Comparison of ENCODE assay signal across 8 cellular contexts in genomic region chr16:31333686-31334649, GRCh38. TPM values are rescaled to one million over a fixed set of nuclear protein-coding genes. Genes with fewer than 3 reads are reported as not detected.
DNase-seq lines count a peak whose midpoint lies in the region; ATAC-seq and TF ChIP-seq lines count a peak whose summit lies in the region.

No MANE protein-coding gene starts in this region.

- peak; percentile 69 for ATAC-seq in HG03571 (IDR thresholded peaks at IDR 0.05; ENCODE audit: unreplicated experiment)
- ATAC-seq in stimulated activated naive CD8-positive, alpha-beta T cell treated with anti-CD3 and anti-CD28 coated beads, Interleukin-15, Interleukin-2, amounts not matched to agents 100 U/mL and 50 U/mL, for 24 hours = peak; percentile 75

- intact Hi-C loops in activated naive CD4-positive, alpha-beta T cell treated with anti-CD3 and anti-CD28 coated beads for 36 hours (cut with micrococcal nuclease) = no loop called here

- H3K27ac Mint-ChIP-seq in activated naive CD4-positive, alpha-beta T cell treated with anti-CD3 and anti-CD28 coated beads for 36 hours = no peak overlapping the region

- peak; percentile 24 for TF ChIP-seq CTCF in cardiac muscle cell (IDR thresholded peaks at IDR 0.05; ENCODE audit: low read depth, low read length)

- H3K4me1 Mint-ChIP-seq in activated naive CD4-positive, alpha-beta T cell treated with anti-CD3 and anti-CD28 coated beads for 36 hours (ENCODE audit: low read depth) = peaks cover 28% of the 10 kb centered on the region

- H3K27me3 ChIP-seq in cardiac muscle cell = peaks cover 44% of the 10 kb centered on the region

- H3K9me3 Mint-ChIP-seq in activated naive CD4-positive, alpha-beta T cell treated with anti-CD3 and anti-CD28 coated beads for 36 hours = no peaks in the 10 kb centered on the region

- DNase-seq in activated naive CD4-positive, alpha-beta T cell treated with anti-CD3 and anti-CD28 coated beads for 36 hours = peak; percentile 53
- no peak for DNase-seq in activated naive CD4-positive, alpha-beta T cell treated with anti-CD3 and anti-CD28 coated beads, Interleukin-2, amount 50 U/mL, for 16 hours
- DNase-seq in SW480 (ENCODE audit: low spot score) (peak; percentile 70), cardiac muscle cell (ENCODE audit: low read depth in 1 of 2, low spot score in 1 of 2) (peak; percentile 26 to 42), ecto neural progenitor cell (ENCODE audit: low spot score) (no peak), epidermal melanocyte (ENCODE audit: insufficient read length, low spot score) (no peak)
- peak; percentile 25 for DNase-seq in stimulated activated naive CD8-positive, alpha-beta T cell treated with anti-CD3 and anti-CD28 coated beads, Interleukin-15, Interleukin-2, amounts not matched to agents 100 U/mL and 50 U/mL, for 24 hours

- peaks cover 10% of the 10 kb centered on the region for H3K27me3 Mint-ChIP-seq in activated naive CD4-positive, alpha-beta T cell treated with anti-CD3 and anti-CD28 coated beads for 36 hours (ENCODE audit: low read depth)

- H3K4me1 ChIP-seq in cardiac muscle cell (ENCODE audit: low read depth) = no peaks in the 10 kb centered on the region

- no peak overlapping the region for H3K4me3 ChIP-seq in cardiac muscle cell

- H3K9me3 ChIP-seq in cardiac muscle cell (ENCODE audit: low read depth) = no peaks in the 10 kb centered on the region

- no peaks in the 10 kb centered on the region for H3K36me3 Mint-ChIP-seq in activated naive CD4-positive, alpha-beta T cell treated with anti-CD3 and anti-CD28 coated beads for 36 hours (ENCODE audit: low read depth)

- CTCF ChIA-PET in activated naive CD4-positive, alpha-beta T cell treated with anti-CD3 and anti-CD28 coated beads for 36 hours (lab: Charles Lee) = interaction anchor here (0.7 to 1.3 kb wide), 3 partner anchors 66 to 136 kb away, joined by 4 to 8 read pairs (median 4); partner anchors contain the start of gene PYCARD

- no peak overlapping the region for H3K27ac ChIP-seq in cardiac muscle cell

- no peaks in the 10 kb centered on the region for H3K36me3 ChIP-seq in cardiac muscle cell

- no peak overlapping the region for H3K4me3 Mint-ChIP-seq in activated naive CD4-positive, alpha-beta T cell treated with anti-CD3 and anti-CD28 coated beads for 36 hours

RNA-seq across cellular contexts. Expression of gene ITGAX, which starts 21.0 kb away (rescaled TPM):
- total RNA-seq in activated naive CD4-positive, alpha-beta T cell treated with anti-CD3 and anti-CD28 coated beads for 36 hours = 1 to 10 TPM; 2.4 to 2.9 TPM
- total RNA-seq in cardiac muscle cell = 0.53 and 0.69 TPM in 2 replicates
- polyA plus RNA-seq in cardiac muscle cell = not detected in 2 replicates

RNA-seq across cellular contexts. Expression of gene ITGAD, which starts 59.2 kb away (rescaled TPM):
- total RNA-seq in activated naive CD4-positive, alpha-beta T cell treated with anti-CD3 and anti-CD28 coated beads for 36 hours = not detected
- not detected in 2 replicates for total RNA-seq in cardiac muscle cell
- 0.31 TPM in 1 of 2 replicates, not detected in the other for polyA plus RNA-seq in cardiac muscle cell

Comparison
In these comparisons a context has a peak if more than half of its experiments do, and no peak if none do; other contexts are left out.
1. DNase-seq: peak in activated naive CD4-positive, alpha-beta T cell treated with anti-CD3 and anti-CD28 coated beads for 36 hours (single experiment), SW480 (single experiment), cardiac muscle cell (2 of 2) and stimulated activated naive CD8-positive, alpha-beta T cell treated with anti-CD3 and anti-CD28 coated beads, Interleukin-15, Interleukin-2, amounts not matched to agents 100 U/mL and 50 U/mL, for 24 hours (single experiment); none in activated naive CD4-positive, alpha-beta T cell treated with anti-CD3 and anti-CD28 coated beads, Interleukin-2, amount 50 U/mL, for 16 hours (single experiment), ecto neural progenitor cell (single experiment) and epidermal melanocyte (single experiment).